7 cellular contexts compared by ENCODE assay signal in the genomic region with DNA sequence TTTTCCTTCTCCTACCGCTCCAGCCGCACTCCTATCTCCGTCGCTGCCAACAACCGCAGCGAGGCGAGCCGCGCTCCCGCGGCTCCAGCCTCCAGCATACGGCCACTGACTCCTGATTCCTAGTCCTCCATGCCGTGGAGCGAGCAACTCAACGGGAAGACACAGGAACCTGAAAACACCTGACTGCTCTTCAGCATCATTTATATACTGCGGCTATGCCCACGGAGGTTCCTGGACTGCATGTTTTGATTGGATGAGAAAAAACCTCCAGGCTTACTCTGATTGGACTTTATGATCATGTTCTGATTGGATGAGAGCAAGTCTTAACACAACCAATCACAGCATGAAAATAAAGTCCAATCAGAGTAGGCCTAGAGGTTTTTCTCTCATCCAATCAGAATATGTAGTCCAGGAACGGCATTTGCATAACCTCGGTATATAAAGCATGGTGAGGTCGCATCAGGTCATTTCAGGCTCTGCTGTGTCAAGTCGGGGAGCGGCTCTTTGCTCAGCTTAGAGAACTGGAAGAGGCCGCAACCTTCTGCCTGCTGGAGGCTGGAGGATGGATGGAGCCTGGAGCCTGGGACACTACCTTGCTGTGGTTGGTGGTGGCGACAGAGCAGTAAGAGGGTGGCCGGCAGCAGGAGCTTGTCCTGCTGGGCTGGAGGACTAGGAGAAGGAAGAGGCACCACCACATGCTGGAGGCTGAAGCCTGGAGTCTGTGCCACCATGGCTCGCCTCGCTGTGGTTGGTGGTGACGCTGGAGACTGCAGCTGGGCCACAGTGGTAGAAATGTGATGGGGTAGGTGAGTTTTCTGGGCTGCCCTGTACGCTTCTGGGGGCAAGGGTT.
DNase-seq lines count a peak whose midpoint lies in the region.

No MANE protein-coding gene starts in this region.

- DNase-seq in Daoy (ENCODE audit: low read depth) = peak; percentile 78
- DNase-seq in NCI-H1417 (lab: John Stamatoyannopoulos, UW) = peak in 2 of 3 experiments; percentile 6 to 65
- peak; percentile 81 to 82 for DNase-seq in NCI-H1930 (lab: John Stamatoyannopoulos, UW)
- peak; percentile 54 for DNase-seq in NCI-H446 treated with DMSO at 0.1 percent for 48 hours (lab: John Stamatoyannopoulos, UW)
- DNase-seq in NCI-H82 treated with DMSO at 0.1 percent for 48 hours (lab: John Stamatoyannopoulos, UW; ENCODE audit: unreplicated experiment) = peak; percentile 1
- DNase-seq in SK-N-DZ (ENCODE audit: low spot score) = peak; percentile 83
- DNase-seq in inferior parietal cortex (ENCODE audit: extremely low spot score) = peak; percentile 11

Comparison
In these comparisons a context has a peak if more than half of its experiments do, and no peak if none do; other contexts are left out.
1. Peak in every context shown above with its lines: DNase-seq.
2. DNase-seq: peak in every context shown above with its lines; median percentile 83 in SK-N-DZ; 82 in NCI-H1930; 78 in Daoy; 54 in NCI-H446 treated with DMSO at 0.1 percent for 48 hours; 36 in NCI-H1417; 11 in inferior parietal cortex; 1 in NCI-H82 treated with DMSO at 0.1 percent for 48 hours.